In the genomic region with DNA sequence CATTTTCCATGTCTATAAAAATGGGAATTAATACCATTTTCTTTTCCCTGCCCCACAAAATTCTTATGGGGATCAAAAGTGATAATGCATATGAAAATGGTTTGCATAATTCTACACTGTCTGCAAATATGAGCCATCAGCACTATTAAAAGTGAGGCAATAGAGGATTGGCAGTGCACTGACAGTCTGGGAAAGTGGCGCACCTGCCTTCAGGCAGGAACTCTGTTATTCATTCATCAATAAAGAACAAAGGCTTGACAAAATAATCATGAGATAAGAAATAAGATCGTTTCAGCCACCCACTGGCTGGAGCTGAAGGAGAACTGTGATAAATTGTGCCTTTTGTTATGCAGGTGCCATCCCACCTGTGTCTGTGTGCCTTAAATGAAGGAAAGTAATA, we compare ENCODE assay signal across 16 cellular contexts.
"Had no signal": no experiment of that assay in that cellular context is flagged by ENCODE, and none has a peak within 500 bp of the region (broad histone marks: within the 10 kb centered on the region; RNA-seq: fewer than 3 reads in every experiment).

No MANE protein-coding gene starts in this region.

- H3K4me3 ChIP-seq: prostate gland, right atrium auricular region, tibial nerve had no signal

- H3K4me1 ChIP-seq: prostate gland, right atrium auricular region had no signal

- H3K27ac ChIP-seq: prostate gland, right atrium auricular region, tibial nerve had no signal

- H3K27me3 ChIP-seq: right atrium auricular region, tibial nerve had no signal

- FAIRE-seq: urothelium cell line had no signal

- DNase-seq: activated B cell treated with CpG ODN at 0.5 μM for 24 hours; activated CD4-positive, alpha-beta memory T cell treated with anti-CD3 and anti-CD28 coated beads for 36 hours; activated CD4-positive, alpha-beta T cell treated with anti-CD3 and anti-CD28 coated beads for 4 hours; activated naive CD4-positive, alpha-beta T cell; activated naive CD8-positive, alpha-beta T cell treated with anti-CD3 and anti-CD28 coated beads for 36 hours; activated T-cell treated with anti-CD3 and anti-CD28 coated beads for 4 hours; amygdala; effector memory CD8-positive, alpha-beta T cell; naive B cell; stimulated activated CD4-positive, alpha-beta T cell treated with anti-CD3 and anti-CD28 coated beads, Interleukin-2, amount 100 ng/mL, for 24 hours; stimulated activated naive CD8-positive, alpha-beta T cell treated with anti-CD3 and anti-CD28 coated beads, Interleukin-15, Interleukin-2, amounts not matched to agents 100 U/mL and 50 U/mL, for 24 hours; substantia nigra had no signal

- H3K36me3 ChIP-seq: prostate gland, right atrium auricular region, tibial nerve had no signal

- H3K9me3 ChIP-seq: prostate gland, right atrium auricular region, tibial nerve had no signal
